Comparison of ENCODE assay signal across 1 cellular context in genomic region chr17:7841622-7842379, GRCh38.
TF ChIP-seq lines count a peak whose summit lies in the region.

No MANE protein-coding gene starts in this region.

TF ChIP-seq in HEK293, 187 proteins besides CTCF, POLR2A, EP300 and RAD21 (continued from another document):
- TF ChIP-seq PRDM4 (tag by site-specific recombination; IDR thresholded peaks at IDR 0.05) (no peak), ZNF621 (tag by site-specific recombination; IDR thresholded peaks at IDR 0.05) (no peak), ZNF362 (tag by site-specific recombination; IDR thresholded peaks at IDR 0.05) (no peak), HOXA7 (CRISPR knock-in tag; IDR thresholded peaks at IDR 0.05; ENCODE audit: borderline replicate concordance) (no peak), SP3 (tag by site-specific recombination; IDR thresholded peaks at IDR 0.05) (peak; percentile 65), ZNF398 (tag by site-specific recombination; IDR thresholded peaks at IDR 0.05) (peak; percentile 92), ZNF677 (tag by site-specific recombination; IDR thresholded peaks at IDR 0.05) (no peak), ZNF175 (tag by site-specific recombination; IDR thresholded peaks at IDR 0.05) (no peak), ZNF211 (tag by site-specific recombination; IDR thresholded peaks at IDR 0.05; ENCODE audit: low read depth) (no peak), MYNN (tag by site-specific recombination; IDR thresholded peaks at IDR 0.05; ENCODE audit: borderline replicate concordance) (no peak; the same call in 1 of the 2 replicates), ZBTB7A (tag by site-specific recombination; IDR thresholded peaks at IDR 0.05; ENCODE audit: low read depth) (peak; percentile 67; the same call in 1 of the 2 replicates), ZNF692 (tag by site-specific recombination; IDR thresholded peaks at IDR 0.05) (0 out of 2 replicates have a peak, but pooled peaks have one; percentile 9), HOXD13 (CRISPR knock-in tag; IDR thresholded peaks at IDR 0.05; ENCODE audit: borderline replicate concordance) (no peak), ZNF776 (tag by site-specific recombination; IDR thresholded peaks at IDR 0.05; ENCODE audit: borderline replicate concordance) (no peak), KLF1 (tag by site-specific recombination; IDR thresholded peaks at IDR 0.05) (peak; percentile 70), YY2 (tag by site-specific recombination; IDR thresholded peaks at IDR 0.05) (no peak; the same call in 1 of the 2 replicates), ZNF48 (tag by site-specific recombination; IDR thresholded peaks at IDR 0.05) (no peak), ZBTB49 (tag by site-specific recombination; IDR thresholded peaks at IDR 0.05; ENCODE audit: low read depth) (no peak), ZFP37 (tag by site-specific recombination; IDR thresholded peaks at IDR 0.05) (no peak), ZNF280D (tag by site-specific recombination; IDR thresholded peaks at IDR 0.05) (no peak), ZNF223 (tag by site-specific recombination; IDR thresholded peaks at IDR 0.05) (no peak; the same call in 1 of the 2 replicates), ZNF404 (tag by site-specific recombination; IDR thresholded peaks at IDR 0.05) (no peak), ZBTB11 (tag by site-specific recombination; conservative IDR thresholded peaks at IDR 0.05; ENCODE audit: low read depth) (peak; percentile 67), ZNF341 (tag by site-specific recombination; IDR thresholded peaks at IDR 0.05; ENCODE audit: low read depth) (peak; percentile 17; the same call in 1 of the 2 replicates), ZNF518A (tag by site-specific recombination; conservative IDR thresholded peaks at IDR 0.05; ENCODE audit: low read depth) (no peak), ZBTB21 (tag by site-specific recombination; IDR thresholded peaks at IDR 0.05) (peak; percentile 64)
